ENCODE assay signal across 15 cellular contexts in genomic region chr5:108046955-108047670, GRCh38.
"Had no signal": no experiment of that assay in that cellular context is flagged by ENCODE, and none has a peak within 500 bp of the region (broad histone marks: within the 10 kb centered on the region; RNA-seq: fewer than 3 reads in every experiment).

No MANE protein-coding gene starts in this region.

- H3K4me1 ChIP-seq: pancreas, tibial nerve, uterus had no signal

- H3K9me3 ChIP-seq: pancreas, uterus had no signal

- H3K4me3 ChIP-seq: lung, pancreas, tibial nerve, uterus had no signal

- DNase-seq: activated CD4-positive, alpha-beta T cell treated with anti-CD3 and anti-CD28 coated beads, Interleukin-2, amount 50 U/mL, for 1 hour; activated CD8-positive, alpha-beta memory T cell treated with anti-CD3 and anti-CD28 coated beads for 24 hours; anterior cingulate cortex; effector CD8-positive, alpha-beta T cell; foreskin melanocyte; left colon; midbrain; stimulated activated CD4-positive, alpha-beta T cell treated with anti-CD3 and anti-CD28 coated beads, Interleukin-2, amount 100 ng/mL, for 48 hours; stimulated activated naive CD4-positive, alpha-beta T cell; substantia nigra; uterus had no signal

- ATAC-seq: activated CD4-positive, CD25-positive, alpha-beta regulatory T cell treated with anti-CD3 and anti-CD28 coated beads, Interleukin-2, amount 50 U/mL, for 24 hours; left colon; pancreas had no signal

- H3K27ac ChIP-seq: pancreas, tibial nerve, uterus had no signal

- H3K27me3 ChIP-seq: pancreas, tibial nerve, uterus had no signal

- H3K36me3 ChIP-seq: pancreas, tibial nerve, uterus had no signal
